Comparison of ENCODE assay signal across 1 cellular context in genomic region chr19:49808762-49809154, GRCh38.
TF ChIP-seq lines count a peak whose summit lies in the region.

No MANE protein-coding gene starts in this region.

TF ChIP-seq in WTC11, 78 proteins besides CTCF, POLR2A, EP300 and RAD21 (continued from another document):
- TF ChIP-seq ZNF281 (CRISPR knock-in tag; IDR thresholded peaks at IDR 0.05) = 0 out of 2 replicates have a peak, but pooled peaks have one; percentile 17
- TF ChIP-seq ZNF121 (CRISPR knock-in tag; IDR thresholded peaks at IDR 0.05) = no peak
- 0 out of 2 replicates have a peak, but pooled peaks have one; percentile 1 for TF ChIP-seq ETV6 (CRISPR knock-in tag; IDR thresholded peaks at IDR 0.05)
- TF ChIP-seq FOXJ3 (CRISPR knock-in tag; IDR thresholded peaks at IDR 0.05; ENCODE audit: borderline replicate concordance) = no peak
- TF ChIP-seq ZNF512 (CRISPR knock-in tag; IDR thresholded peaks at IDR 0.05; ENCODE audit: borderline replicate concordance) = no peak
TF ChIP-seq in WTC11: peak in this region for 2.
